ENCODE assay signal across 30 cellular contexts in the genomic region with DNA sequence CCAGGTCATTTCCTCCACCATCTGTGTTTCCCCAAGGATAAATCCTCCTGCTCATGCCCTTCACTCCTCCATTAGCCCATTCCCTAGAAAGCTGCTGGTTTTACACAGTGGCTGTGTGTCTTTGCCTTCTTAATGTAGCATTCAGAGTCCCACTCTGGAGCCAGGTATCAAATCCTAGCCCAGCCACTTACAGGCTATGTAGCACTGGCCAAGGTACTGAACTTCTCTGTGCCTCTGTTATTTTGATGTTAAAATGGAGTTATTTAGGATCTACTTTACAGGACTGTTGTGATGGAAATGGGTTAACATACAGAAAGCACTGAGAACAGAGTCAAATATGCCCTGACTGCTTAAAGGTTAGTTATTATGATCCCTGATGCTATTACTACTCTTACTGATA. TPM values are rescaled to one million over a fixed set of nuclear protein-coding genes. Genes with fewer than 3 reads are reported as not detected.
"Had no signal": no experiment of that assay in that cellular context is flagged by ENCODE, and none has a peak within 500 bp of the region (broad histone marks: within the 10 kb centered on the region; RNA-seq: fewer than 3 reads in every experiment).

No MANE protein-coding gene starts in this region.

- H2AFZ ChIP-seq: hepatocyte had no signal

- H3K27me3 ChIP-seq: hepatocyte, tibial artery had no signal

- H3K79me2 ChIP-seq: hepatocyte had no signal

- H3K4me3 ChIP-seq: gastroesophageal sphincter, hepatocyte, lower lobe of right lung, spleen, suprapubic skin, tibial artery had no signal

- H3K4me1 ChIP-seq: suprapubic skin had no signal

- H3K36me3 ChIP-seq: gastroesophageal sphincter, lower lobe of right lung, spleen, suprapubic skin, tibial artery had no signal

- DNase-seq: activated CD4-positive, alpha-beta T cell treated with anti-CD3 and anti-CD28 coated beads for 1 hour; activated CD8-positive, alpha-beta memory T cell treated with anti-CD3 and anti-CD28 coated beads, Interleukin-2, amount 10 ng/mL, durations not matched to agents 7 days and 5 days; activated CD8-positive, alpha-beta T cell treated with anti-CD3 and anti-CD28 coated beads, Interleukin-2, amount 10 ng/mL, durations not matched to agents 7 days and 5 days; activated naive CD8-positive, alpha-beta T cell treated with anti-CD3 and anti-CD28 coated beads, Interleukin-2, amount 50 U/mL, for 24 hours; activated T-cell treated with anti-CD3 and anti-CD28 coated beads, Interleukin-2, amount 50 U/mL, for 48 hours; amygdala; caudate nucleus; cortex of kidney; effector memory CD8-positive, alpha-beta T cell; erythroblast; lower lobe of right lung; mesenchymal stem cell; natural killer cell; posterior cingulate gyrus; right cardiac atrium; spleen; stimulated activated naive CD4-positive, alpha-beta T cell; T-helper 17 cell; T1000; tibial artery had no signal

- ATAC-seq: activated CD8-positive, alpha-beta memory T cell treated with anti-CD3 and anti-CD28 coated beads, Interleukin-2, amount 10 ng/mL, durations not matched to agents 7 days and 5 days; activated CD8-positive, alpha-beta T cell treated with anti-CD3 and anti-CD28 coated beads, Interleukin-2, amount 10 ng/mL, durations not matched to agents 7 days and 5 days; activated naive CD8-positive, alpha-beta T cell treated with anti-CD3 and anti-CD28 coated beads, Interleukin-2, amount 50 U/mL, for 24 hours; effector memory CD8-positive, alpha-beta T cell; gastroesophageal sphincter; left lobe of liver; lower lobe of right lung; natural killer cell; right cardiac atrium; T-helper 17 cell had no signal

- H3K27ac ChIP-seq: gastroesophageal sphincter, hepatocyte, lower lobe of right lung, spleen, suprapubic skin, tibial artery had no signal

- H3K9me3 ChIP-seq: gastroesophageal sphincter, lower lobe of right lung, suprapubic skin, tibial artery had no signal

- H3K4me2 ChIP-seq: hepatocyte had no signal

RNA-seq across cellular contexts. Expression of gene ZSCAN4, which starts 1.5 kb away (rescaled TPM):
- total RNA-seq: activated CD8-positive, alpha-beta memory T cell treated with anti-CD3 and anti-CD28 coated beads, Interleukin-2, amount 10 ng/mL, durations not matched to agents 7 days and 5 days; activated CD8-positive, alpha-beta T cell treated with anti-CD3 and anti-CD28 coated beads, Interleukin-2, amount 10 ng/mL, durations not matched to agents 7 days and 5 days; activated T-helper 2 cell treated with anti-CD3 and anti-CD28 coated beads, Interferon-gamma antibody, Interleukin-2, Interleukin-4, amounts not matched to agents 10 μg/mL and 5 μg/mL and 100 μg/mL, durations not matched to agents 14 hours and 24 hours and 36 hours; chondrocyte; fibroblast of lung; fibroblast of villous mesenchyme; gastroesophageal sphincter; hepatocyte; kidney epithelial cell; left lobe of liver; natural killer cell; T-helper 17 cell; urinary bladder had no signal
- polyA plus RNA-seq: fibroblast of lung, hepatocyte, spleen had no signal
